ENCODE assay signal across 14 cellular contexts in the genomic region with DNA sequence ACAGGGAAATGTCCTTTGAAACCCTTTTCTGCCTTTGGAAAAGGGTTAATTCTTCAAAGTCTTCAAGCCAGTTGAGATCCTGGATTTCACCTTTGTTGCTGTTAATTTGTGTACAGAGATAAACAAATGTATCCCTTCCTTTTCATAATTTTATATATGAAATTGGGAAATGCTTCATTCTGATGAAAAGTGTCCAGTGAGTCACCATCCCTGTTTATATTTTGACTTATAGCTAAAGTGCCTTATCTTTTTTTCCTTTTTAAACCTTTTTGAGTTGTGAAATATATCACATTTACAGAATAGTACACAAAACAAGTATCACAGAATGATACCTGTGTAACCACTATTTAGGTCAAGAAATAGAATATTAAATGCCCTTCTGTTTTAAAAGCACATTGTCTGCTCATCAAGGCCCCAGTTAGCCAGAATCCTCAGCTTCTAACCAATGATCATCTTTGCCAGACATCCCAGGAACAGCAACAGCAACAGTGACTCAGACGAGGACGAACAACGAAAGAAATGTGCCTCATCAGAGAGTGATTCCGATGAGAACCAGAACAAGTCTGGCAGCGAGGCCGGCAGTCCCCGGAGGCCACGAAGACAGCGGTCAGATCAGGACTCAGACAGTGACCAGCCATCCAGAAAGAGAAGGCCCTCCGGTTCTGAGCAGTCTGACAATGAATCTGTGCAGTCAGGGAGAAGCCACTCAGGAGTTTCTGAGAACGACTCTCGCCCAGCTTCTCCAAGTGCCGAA. TPM values are rescaled to one million over a fixed set of nuclear protein-coding genes. Genes with fewer than 3 reads are reported as not detected.
DNase-seq lines count a peak whose midpoint lies in the region; ATAC-seq and TF ChIP-seq lines count a peak whose summit lies in the region.
"Had no signal": no experiment of that assay in that cellular context is flagged by ENCODE, and none has a peak within 500 bp of the region (broad histone marks: within the 10 kb centered on the region; RNA-seq: fewer than 3 reads in every experiment).

No MANE protein-coding gene starts in this region.

- H3K27ac Mint-ChIP-seq in activated T-cell treated with anti-CD3 and anti-CD28 coated beads, Interleukin-2, amount 50 U/mL, for 24 hours = peak overlapping the region; percentile 78

- H3K27me3 Mint-ChIP-seq in activated T-cell treated with anti-CD3 and anti-CD28 coated beads, Interleukin-2, amount 50 U/mL, for 24 hours = no peaks in the 10 kb centered on the region

- H3K9me3 ChIP-seq in esophagus muscularis mucosa (no peaks in the 10 kb centered on the region), mesodermal cell (ENCODE audit: control insufficient read depth, low read length) (no peaks in the 10 kb centered on the region), transverse colon (no peaks in the 10 kb centered on the region)
- H3K9me3 ChIP-seq: spleen, thoracic aorta had no signal

- H3K9me3 Mint-ChIP-seq in activated T-cell treated with anti-CD3 and anti-CD28 coated beads, Interleukin-2, amount 50 U/mL, for 24 hours = no peaks in the 10 kb centered on the region

- peaks cover 14 to 25% (median 16%) of the 10 kb centered on the region in 4 donors for H3K4me1 ChIP-seq in esophagus muscularis mucosa
- peaks cover 15% of the 10 kb centered on the region for H3K4me1 ChIP-seq in mesodermal cell (ENCODE audit: control insufficient read depth, insufficient read depth, low read length, poor library complexity, severe bottlenecking)
- H3K4me1 ChIP-seq in transverse colon = no peaks in the 10 kb centered on the region
- H3K4me1 ChIP-seq: spleen had no signal

- H3K4me3 ChIP-seq in esophagus muscularis mucosa = no peak overlapping the region
- H3K4me3 ChIP-seq in mesodermal cell (ENCODE audit: extremely low read depth, insufficient read depth, low read length, poor library complexity, severe bottlenecking) = no peak overlapping the region
- H3K4me3 ChIP-seq in transverse colon = no peak overlapping the region
- H3K4me3 ChIP-seq: spleen, thoracic aorta had no signal

- no peak for ATAC-seq in HG03571 (IDR thresholded peaks at IDR 0.05; ENCODE audit: unreplicated experiment)
- no peak for ATAC-seq in HG03135 (IDR thresholded peaks at IDR 0.05; ENCODE audit: unreplicated experiment)

- peaks cover 71% of the 10 kb centered on the region for H3K36me3 Mint-ChIP-seq in activated T-cell treated with anti-CD3 and anti-CD28 coated beads, Interleukin-2, amount 50 U/mL, for 24 hours (ENCODE audit: low read depth)

- peak overlapping the region; percentile 73 to 79 (median 74) for H3K27ac ChIP-seq in esophagus muscularis mucosa (replicated peaks in 1 of 4)
- peak overlapping the region; percentile 82 for H3K27ac ChIP-seq in mesodermal cell (ENCODE audit: low read depth, low read length, severe bottlenecking)
- H3K27ac ChIP-seq in transverse colon = peak overlapping the region; percentile 33 to 65 (median 48)
- H3K27ac ChIP-seq: thoracic aorta had no signal

- TF ChIP-seq EP300 in esophagus muscularis mucosa (IDR thresholded peaks at IDR 0.05) (no peak), transverse colon (IDR thresholded peaks at IDR 0.05; ENCODE audit: low read depth) (no peak)

- no peak for DNase-seq in activated T-cell treated with anti-CD3 and anti-CD28 coated beads, Interleukin-2, amount 50 U/mL, for 24 hours
- DNase-seq in activated T-cell treated with anti-CD3 and anti-CD28 coated beads, Interleukin-2, amount 50 U/mL, for 1 hour = no peak
- DNase-seq in esophagus muscularis mucosa (ENCODE audit: extremely low spot score) = no peak
- no peak for DNase-seq in transverse colon
- DNase-seq in H4 (ENCODE audit: low spot score) = no peak
- DNase-seq: activated CD8-positive, alpha-beta memory T cell treated with anti-CD3 and anti-CD28 coated beads for 24 hours; cerebellar nuclear complex; NCI-H1694 treated with DMSO at 0.1 percent for 48 hours; SHP77 treated with DMSO at 0.1 percent for 48 hours; spleen had no signal

- H3K4me1 Mint-ChIP-seq in activated T-cell treated with anti-CD3 and anti-CD28 coated beads, Interleukin-2, amount 50 U/mL, for 24 hours (ENCODE audit: low read depth) = peaks cover 10% of the 10 kb centered on the region

- no peak for TF ChIP-seq POLR2A in esophagus muscularis mucosa (IDR thresholded peaks at IDR 0.05; ENCODE audit: low read depth)
- no peak for TF ChIP-seq POLR2A in transverse colon (IDR thresholded peaks at IDR 0.05)

- in situ Hi-C loops in transverse colon (cut with MboI; ENCODE audit: low pct_ligation_motif_present in 1 of 4, low pct_unique_long_range_greater_than_20kb in 1 of 4, low sequenced_read_pairs in 3 of 4) = no loop called here

- TF ChIP-seq CTCF in esophagus muscularis mucosa (IDR thresholded peaks at IDR 0.05) = no peak
- TF ChIP-seq CTCF in transverse colon (IDR thresholded peaks at IDR 0.05) = no peak

- H3K36me3 ChIP-seq in esophagus muscularis mucosa (peaks cover 40 to 63% (median 46%) of the 10 kb centered on the region in 4 donors), mesodermal cell (ENCODE audit: control insufficient read depth, insufficient read depth, low read length) (peaks cover 61% of the 10 kb centered on the region), transverse colon (peaks cover 0 to 38% (median 18%) of the 10 kb centered on the region in 4 donors)

- H3K27me3 ChIP-seq in esophagus muscularis mucosa = no peaks in the 10 kb centered on the region
- no peaks in the 10 kb centered on the region for H3K27me3 ChIP-seq in transverse colon
- H3K27me3 ChIP-seq: spleen had no signal

- H3K4me3 Mint-ChIP-seq in activated T-cell treated with anti-CD3 and anti-CD28 coated beads, Interleukin-2, amount 50 U/mL, for 24 hours = no peak overlapping the region

- 58% methylated on average over 13 of the region's 13 CpGs for WGBS in esophagus muscularis mucosa
- WGBS in mesodermal cell (ENCODE audit: insufficient coverage in 2 of 2), 2 experiments = 82 to 87% methylated on average over 13 of the region's 13 CpGs
- 80 to 89% methylated on average over 1 to 13 of the region's 13 CpGs for WGBS in transverse colon (ENCODE audit: low coverage in 1 of 2), 2 donors

- intact Hi-C loops in esophagus muscularis mucosa (cut with DNase I) = no loop called here
- intact Hi-C loops in transverse colon (cut with DNase I; ENCODE audit: low total_unique reads) = no loop called here

RNA-seq across cellular contexts. Expression of a gene that starts 27.3 kb away (rescaled TPM):
- total RNA-seq in esophagus muscularis mucosa = 10 to 100 TPM; 17.9 to 26.6 (median 19.4) TPM
- 33.8 TPM for polyA plus RNA-seq in mesodermal cell (2013, experiment 1 of 2)
- polyA plus RNA-seq in mesodermal cell (2013, experiment 2 of 2) = 33.3 TPM
- total RNA-seq in transverse colon = 10 to 100 TPM; 21.3 to 41.2 (median 25.5) TPM
- total RNA-seq in H4 (2014; rRNA removed; shearing (Covaris generic)) = 11.7 and 17.2 TPM in 2 replicates

RNA-seq across cellular contexts. Expression of a gene that starts 30.3 kb away (rescaled TPM):
- total RNA-seq in esophagus muscularis mucosa = 100 to 1,000 TPM; 508 to 734 (median 592) TPM
- 833 TPM for polyA plus RNA-seq in mesodermal cell (2013, experiment 1 of 2)
- polyA plus RNA-seq in mesodermal cell (2013, experiment 2 of 2) = 863 TPM
- 100 to 1,000 TPM; 357 to 482 (median 444) TPM for total RNA-seq in transverse colon
- 728 and 827 TPM in 2 replicates for total RNA-seq in H4 (2014; rRNA removed; shearing (Covaris generic))
